In the genomic region with DNA sequence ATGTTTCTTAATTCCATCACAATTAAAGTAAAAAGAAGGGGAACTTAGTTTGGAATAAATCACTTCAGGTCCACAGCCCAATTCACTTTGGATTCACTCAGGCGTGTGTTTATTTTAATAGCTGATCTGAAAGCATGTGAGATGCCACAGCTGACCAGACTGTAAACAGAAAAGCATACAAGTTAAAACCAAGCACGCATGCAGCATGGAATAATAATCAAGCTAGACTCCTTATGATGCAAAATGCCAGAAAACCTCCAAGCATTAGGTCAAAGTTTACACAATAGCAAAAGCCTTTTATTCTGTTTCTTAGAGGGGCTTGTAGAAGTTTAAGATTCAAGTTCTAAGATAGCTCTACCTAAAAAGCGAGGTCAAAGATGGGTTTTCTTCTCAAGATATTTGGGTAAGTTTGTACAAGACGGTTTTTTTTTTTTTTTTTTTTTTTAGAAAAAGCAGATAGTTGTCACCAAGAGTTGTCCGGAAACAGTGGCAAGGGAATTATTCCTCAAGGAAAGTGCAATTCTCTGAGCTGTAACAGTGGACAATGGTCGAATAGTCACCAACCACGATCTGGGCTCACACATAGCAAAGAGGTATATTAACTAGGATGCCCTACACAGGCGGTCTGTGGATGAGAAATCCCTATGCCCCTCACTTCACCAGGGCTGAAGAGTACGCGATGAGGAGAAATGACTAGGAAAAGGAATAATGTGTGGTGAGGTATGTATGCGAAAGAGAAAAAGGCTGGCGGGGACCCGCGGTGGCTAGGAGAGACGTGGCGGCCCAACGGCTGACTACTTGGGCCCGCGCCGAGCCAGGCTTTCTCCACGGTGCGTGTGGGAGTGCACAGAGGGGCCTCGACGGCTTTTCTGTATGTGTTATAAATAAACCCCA, we compare ENCODE assay signal across 2 cellular contexts.
A peak's percentile ranks its signal among the peaks of the same experiment; 100 is the strongest.
TF ChIP-seq lines count a peak whose summit lies in the region.

No MANE protein-coding gene starts in this region.

TF ChIP-seq in HEK293, 187 proteins besides CTCF, POLR2A, EP300 and RAD21 (continued from another document and continues in another):
- no peak for TF ChIP-seq SALL2 (tag by site-specific recombination; IDR thresholded peaks at IDR 0.05; ENCODE audit: borderline replicate concordance)
- TF ChIP-seq, protein P1, sequence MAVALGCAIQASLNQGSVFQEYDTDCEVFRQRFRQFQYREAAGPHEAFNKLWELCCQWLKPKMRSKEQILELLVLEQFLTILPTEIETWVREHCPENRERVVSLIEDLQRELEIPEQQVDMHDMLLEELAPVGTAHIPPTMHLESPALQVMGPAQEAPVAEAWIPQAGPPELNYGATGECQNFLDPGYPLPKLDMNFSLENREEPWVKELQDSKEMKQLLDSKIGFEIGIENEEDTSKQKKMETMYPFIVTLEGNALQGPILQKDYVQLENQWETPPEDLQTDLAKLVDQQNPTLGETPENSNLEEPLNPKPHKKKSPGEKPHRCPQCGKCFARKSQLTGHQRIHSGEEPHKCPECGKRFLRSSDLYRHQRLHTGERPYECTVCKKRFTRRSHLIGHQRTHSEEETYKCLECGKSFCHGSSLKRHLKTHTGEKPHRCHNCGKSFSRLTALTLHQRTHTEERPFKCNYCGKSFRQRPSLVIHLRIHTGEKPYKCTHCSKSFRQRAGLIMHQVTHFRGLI (tag by site-specific recombination; IDR thresholded peaks at IDR 0.05): no peak
- peak; percentile 21; the same call in 1 of the 2 replicates for TF ChIP-seq ZNF335 (tag by site-specific recombination; conservative IDR thresholded peaks at IDR 0.05)
- TF ChIP-seq, protein P2, sequence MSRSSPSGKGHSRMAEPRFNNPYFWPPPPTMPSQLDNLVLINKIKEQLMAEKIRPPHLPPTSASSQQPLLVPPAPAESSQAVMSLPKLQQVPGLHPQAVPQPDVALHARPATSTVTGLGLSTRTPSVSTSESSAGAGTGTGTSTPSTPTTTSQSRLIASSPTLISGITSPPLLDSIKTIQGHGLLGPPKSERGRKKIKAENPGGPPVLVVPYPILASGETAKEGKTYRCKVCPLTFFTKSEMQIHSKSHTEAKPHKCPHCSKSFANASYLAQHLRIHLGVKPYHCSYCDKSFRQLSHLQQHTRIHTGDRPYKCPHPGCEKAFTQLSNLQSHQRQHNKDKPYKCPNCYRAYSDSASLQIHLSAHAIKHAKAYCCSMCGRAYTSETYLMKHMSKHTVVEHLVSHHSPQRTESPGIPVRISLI (tag by site-specific recombination; IDR thresholded peaks at IDR 0.05): peak; percentile 80; the same call in 1 of the 2 replicates
- TF ChIP-seq, protein P3, sequence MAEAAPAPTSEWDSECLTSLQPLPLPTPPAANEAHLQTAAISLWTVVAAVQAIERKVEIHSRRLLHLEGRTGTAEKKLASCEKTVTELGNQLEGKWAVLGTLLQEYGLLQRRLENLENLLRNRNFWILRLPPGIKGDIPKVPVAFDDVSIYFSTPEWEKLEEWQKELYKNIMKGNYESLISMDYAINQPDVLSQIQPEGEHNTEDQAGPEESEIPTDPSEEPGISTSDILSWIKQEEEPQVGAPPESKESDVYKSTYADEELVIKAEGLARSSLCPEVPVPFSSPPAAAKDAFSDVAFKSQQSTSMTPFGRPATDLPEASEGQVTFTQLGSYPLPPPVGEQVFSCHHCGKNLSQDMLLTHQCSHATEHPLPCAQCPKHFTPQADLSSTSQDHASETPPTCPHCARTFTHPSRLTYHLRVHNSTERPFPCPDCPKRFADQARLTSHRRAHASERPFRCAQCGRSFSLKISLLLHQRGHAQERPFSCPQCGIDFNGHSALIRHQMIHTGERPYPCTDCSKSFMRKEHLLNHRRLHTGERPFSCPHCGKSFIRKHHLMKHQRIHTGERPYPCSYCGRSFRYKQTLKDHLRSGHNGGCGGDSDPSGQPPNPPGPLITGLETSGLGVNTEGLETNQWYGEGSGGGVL (tag by site-specific recombination; IDR thresholded peaks at IDR 0.05): 0 out of 2 replicates have a peak, but pooled peaks have one; percentile 7
- TF ChIP-seq ZNF169 (tag by site-specific recombination; IDR thresholded peaks at IDR 0.05): no peak
- no peak for TF ChIP-seq ZFHX2 (tag by site-specific recombination; conservative IDR thresholded peaks at IDR 0.05)
- TF ChIP-seq, protein P4, sequence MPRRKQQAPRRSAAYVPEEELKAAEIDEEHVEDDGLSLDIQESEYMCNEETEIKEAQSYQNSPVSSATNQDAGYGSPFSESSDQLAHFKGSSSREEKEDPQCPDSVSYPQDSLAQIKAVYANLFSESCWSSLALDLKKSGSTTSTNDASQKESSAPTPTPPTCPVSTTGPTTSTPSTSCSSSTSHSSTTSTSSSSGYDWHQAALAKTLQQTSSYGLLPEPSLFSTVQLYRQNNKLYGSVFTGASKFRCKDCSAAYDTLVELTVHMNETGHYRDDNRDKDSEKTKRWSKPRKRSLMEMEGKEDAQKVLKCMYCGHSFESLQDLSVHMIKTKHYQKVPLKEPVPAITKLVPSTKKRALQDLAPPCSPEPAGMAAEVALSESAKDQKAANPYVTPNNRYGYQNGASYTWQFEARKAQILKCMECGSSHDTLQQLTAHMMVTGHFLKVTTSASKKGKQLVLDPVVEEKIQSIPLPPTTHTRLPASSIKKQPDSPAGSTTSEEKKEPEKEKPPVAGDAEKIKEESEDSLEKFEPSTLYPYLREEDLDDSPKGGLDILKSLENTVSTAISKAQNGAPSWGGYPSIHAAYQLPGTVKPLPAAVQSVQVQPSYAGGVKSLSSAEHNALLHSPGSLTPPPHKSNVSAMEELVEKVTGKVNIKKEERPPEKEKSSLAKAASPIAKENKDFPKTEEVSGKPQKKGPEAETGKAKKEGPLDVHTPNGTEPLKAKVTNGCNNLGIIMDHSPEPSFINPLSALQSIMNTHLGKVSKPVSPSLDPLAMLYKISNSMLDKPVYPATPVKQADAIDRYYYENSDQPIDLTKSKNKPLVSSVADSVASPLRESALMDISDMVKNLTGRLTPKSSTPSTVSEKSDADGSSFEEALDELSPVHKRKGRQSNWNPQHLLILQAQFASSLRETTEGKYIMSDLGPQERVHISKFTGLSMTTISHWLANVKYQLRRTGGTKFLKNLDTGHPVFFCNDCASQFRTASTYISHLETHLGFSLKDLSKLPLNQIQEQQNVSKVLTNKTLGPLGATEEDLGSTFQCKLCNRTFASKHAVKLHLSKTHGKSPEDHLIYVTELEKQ (tag by site-specific recombination; IDR thresholded peaks at IDR 0.05; ENCODE audit: borderline replicate concordance): no peak
- TF ChIP-seq ZBTB20 (tag by site-specific recombination; IDR thresholded peaks at IDR 0.05): 0 out of 2 replicates have a peak, but pooled peaks have one; percentile 40

TF ChIP-seq in K562, 482 proteins besides CTCF, POLR2A, EP300 and RAD21 (continued from another document):
- TF ChIP-seq, protein P5, sequence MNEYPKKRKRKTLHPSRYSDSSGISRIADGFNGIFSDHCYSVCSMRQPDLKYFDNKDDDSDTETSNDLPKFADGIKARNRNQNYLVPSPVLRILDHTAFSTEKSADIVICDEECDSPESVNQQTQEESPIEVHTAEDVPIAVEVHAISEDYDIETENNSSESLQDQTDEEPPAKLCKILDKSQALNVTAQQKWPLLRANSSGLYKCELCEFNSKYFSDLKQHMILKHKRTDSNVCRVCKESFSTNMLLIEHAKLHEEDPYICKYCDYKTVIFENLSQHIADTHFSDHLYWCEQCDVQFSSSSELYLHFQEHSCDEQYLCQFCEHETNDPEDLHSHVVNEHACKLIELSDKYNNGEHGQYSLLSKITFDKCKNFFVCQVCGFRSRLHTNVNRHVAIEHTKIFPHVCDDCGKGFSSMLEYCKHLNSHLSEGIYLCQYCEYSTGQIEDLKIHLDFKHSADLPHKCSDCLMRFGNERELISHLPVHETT (CRISPR knock-in tag; conservative IDR thresholded peaks at IDR 0.05 in 1 of 2, IDR thresholded peaks at IDR 0.05 in 1 of 2): no peak
- TF ChIP-seq JUN (IDR thresholded peaks at IDR 0.05; ENCODE audit: borderline replicate concordance, low read depth, low read length): no peak
- no peak for TF ChIP-seq JUN (CRISPR knock-in tag; IDR thresholded peaks at IDR 0.05; ENCODE audit: borderline replicate concordance)
- no peak for TF ChIP-seq HDAC8 (tag; IDR thresholded peaks at IDR 0.05)
- TF ChIP-seq, protein P6, sequence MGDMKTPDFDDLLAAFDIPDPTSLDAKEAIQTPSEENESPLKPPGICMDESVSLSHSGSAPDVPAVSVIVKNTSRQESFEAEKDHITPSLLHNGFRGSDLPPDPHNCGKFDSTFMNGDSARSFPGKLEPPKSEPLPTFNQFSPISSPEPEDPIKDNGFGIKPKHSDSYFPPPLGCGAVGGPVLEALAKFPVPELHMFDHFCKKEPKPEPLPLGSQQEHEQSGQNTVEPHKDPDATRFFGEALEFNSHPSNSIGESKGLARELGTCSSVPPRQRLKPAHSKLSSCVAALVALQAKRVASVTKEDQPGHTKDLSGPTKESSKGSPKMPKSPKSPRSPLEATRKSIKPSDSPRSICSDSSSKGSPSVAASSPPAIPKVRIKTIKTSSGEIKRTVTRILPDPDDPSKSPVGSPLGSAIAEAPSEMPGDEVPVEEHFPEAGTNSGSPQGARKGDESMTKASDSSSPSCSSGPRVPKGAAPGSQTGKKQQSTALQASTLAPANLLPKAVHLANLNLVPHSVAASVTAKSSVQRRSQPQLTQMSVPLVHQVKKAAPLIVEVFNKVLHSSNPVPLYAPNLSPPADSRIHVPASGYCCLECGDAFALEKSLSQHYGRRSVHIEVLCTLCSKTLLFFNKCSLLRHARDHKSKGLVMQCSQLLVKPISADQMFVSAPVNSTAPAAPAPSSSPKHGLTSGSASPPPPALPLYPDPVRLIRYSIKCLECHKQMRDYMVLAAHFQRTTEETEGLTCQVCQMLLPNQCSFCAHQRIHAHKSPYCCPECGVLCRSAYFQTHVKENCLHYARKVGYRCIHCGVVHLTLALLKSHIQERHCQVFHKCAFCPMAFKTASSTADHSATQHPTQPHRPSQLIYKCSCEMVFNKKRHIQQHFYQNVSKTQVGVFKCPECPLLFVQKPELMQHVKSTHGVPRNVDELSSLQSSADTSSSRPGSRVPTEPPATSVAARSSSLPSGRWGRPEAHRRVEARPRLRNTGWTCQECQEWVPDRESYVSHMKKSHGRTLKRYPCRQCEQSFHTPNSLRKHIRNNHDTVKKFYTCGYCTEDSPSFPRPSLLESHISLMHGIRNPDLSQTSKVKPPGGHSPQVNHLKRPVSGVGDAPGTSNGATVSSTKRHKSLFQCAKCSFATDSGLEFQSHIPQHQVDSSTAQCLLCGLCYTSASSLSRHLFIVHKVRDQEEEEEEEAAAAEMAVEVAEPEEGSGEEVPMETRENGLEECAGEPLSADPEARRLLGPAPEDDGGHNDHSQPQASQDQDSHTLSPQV (IDR thresholded peaks at IDR 0.05): no peak
- TF ChIP-seq U2AF2 (optimal IDR thresholded peaks at IDR 0.05; ENCODE audit: low read depth, low read length): no peak
- TF ChIP-seq POLR2B (IDR thresholded peaks at IDR 0.05; ENCODE audit: low read depth, partially characterized antibody): no peak
- TF ChIP-seq, protein P7, sequence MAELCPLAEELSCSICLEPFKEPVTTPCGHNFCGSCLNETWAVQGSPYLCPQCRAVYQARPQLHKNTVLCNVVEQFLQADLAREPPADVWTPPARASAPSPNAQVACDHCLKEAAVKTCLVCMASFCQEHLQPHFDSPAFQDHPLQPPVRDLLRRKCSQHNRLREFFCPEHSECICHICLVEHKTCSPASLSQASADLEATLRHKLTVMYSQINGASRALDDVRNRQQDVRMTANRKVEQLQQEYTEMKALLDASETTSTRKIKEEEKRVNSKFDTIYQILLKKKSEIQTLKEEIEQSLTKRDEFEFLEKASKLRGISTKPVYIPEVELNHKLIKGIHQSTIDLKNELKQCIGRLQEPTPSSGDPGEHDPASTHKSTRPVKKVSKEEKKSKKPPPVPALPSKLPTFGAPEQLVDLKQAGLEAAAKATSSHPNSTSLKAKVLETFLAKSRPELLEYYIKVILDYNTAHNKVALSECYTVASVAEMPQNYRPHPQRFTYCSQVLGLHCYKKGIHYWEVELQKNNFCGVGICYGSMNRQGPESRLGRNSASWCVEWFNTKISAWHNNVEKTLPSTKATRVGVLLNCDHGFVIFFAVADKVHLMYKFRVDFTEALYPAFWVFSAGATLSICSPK (IDR thresholded peaks at IDR 0.05; ENCODE audit: borderline replicate concordance): no peak
- TF ChIP-seq, protein P8, sequence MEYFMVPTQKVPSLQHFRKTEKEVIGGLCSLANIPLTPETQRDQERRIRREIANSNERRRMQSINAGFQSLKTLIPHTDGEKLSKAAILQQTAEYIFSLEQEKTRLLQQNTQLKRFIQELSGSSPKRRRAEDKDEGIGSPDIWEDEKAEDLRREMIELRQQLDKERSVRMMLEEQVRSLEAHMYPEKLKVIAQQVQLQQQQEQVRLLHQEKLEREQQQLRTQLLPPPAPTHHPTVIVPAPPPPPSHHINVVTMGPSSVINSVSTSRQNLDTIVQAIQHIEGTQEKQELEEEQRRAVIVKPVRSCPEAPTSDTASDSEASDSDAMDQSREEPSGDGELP (CRISPR knock-in tag; IDR thresholded peaks at IDR 0.05; ENCODE audit: borderline replicate concordance): no peak
- TF ChIP-seq ZNF274 (IDR thresholded peaks at IDR 0.05; ENCODE audit: borderline replicate concordance, low read depth, low read length): no peak
- TF ChIP-seq RBM39 (optimal IDR thresholded peaks at IDR 0.05; ENCODE audit: low read depth, low read length): no peak
- TF ChIP-seq FOXK1 (CRISPR knock-in tag; IDR thresholded peaks at IDR 0.05; ENCODE audit: borderline replicate concordance): no peak
